Comparison of ENCODE assay signal across 13 cellular contexts in the genomic region with DNA sequence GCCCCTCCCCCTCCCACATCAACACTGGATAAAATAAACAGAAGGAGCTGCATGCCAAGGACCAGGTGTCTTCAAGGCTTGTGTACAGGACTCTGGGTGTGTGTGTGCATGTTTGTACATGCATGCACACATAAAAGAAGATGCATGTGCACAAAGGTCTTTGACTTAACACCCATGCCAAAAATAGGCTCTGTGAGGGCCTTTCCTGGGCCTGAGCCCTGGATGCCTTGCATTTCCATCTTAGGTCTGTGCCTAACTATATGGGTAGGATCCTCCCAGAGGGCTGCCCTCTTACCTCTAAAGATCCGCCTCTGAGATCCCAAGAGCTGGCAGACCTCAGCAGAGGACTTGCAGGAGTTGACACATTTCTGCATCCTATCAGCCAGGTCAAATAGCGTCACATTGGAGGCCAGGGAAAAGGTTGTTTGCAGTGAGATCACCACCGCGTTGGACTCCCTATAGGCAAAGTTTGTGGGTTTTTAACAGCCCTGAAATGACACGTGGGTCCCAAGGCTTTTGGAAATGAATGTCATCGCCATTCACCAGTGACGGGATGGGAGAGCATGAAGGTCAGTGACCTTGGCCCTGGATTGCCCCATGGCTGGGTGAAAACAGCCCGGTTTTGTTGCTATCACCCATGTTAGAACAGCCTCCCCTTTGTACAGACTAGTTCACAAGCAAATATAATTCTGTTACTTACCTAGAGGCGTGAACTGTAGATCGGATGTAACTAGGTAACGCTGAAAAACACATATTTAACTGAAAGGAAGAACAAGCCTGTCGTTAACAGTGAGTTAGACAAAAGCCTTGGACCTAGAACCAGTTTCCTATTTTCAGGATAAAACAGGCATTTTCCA. TPM values are rescaled to one million over a fixed set of nuclear protein-coding genes. Genes with fewer than 3 reads are reported as not detected.
DNase-seq lines count a peak whose midpoint lies in the region; ATAC-seq and TF ChIP-seq lines count a peak whose summit lies in the region.
"Had no signal": no experiment of that assay in that cellular context is flagged by ENCODE, and none has a peak within 500 bp of the region (broad histone marks: within the 10 kb centered on the region; RNA-seq: fewer than 3 reads in every experiment).

No MANE protein-coding gene starts in this region.

- peak overlapping the region; percentile 90 for H3K27ac ChIP-seq in endodermal cell (ENCODE audit: low read depth, low read length)
- peak overlapping the region; percentile 74 for H3K27ac ChIP-seq in muscle layer of colon (ENCODE audit: low read depth, low read length)
- H3K27ac ChIP-seq: BLaER1 treated with 17β-estradiol and CSF1 and Interleukin-3, amounts not matched to agents 10 nM and 100 nM had no signal

- H3K9ac ChIP-seq in endodermal cell (ENCODE audit: extremely low read depth, low read length, poor library complexity, severe bottlenecking) (no peak overlapping the region), muscle layer of colon (ENCODE audit: low read length) (no peak overlapping the region)
- H3K9ac ChIP-seq: BLaER1 treated with 17β-estradiol and CSF1 and Interleukin-3, amounts not matched to agents 10 nM and 100 nM had no signal

- H3K36me3 ChIP-seq in endodermal cell (ENCODE audit: control insufficient read depth, insufficient read depth, low read length) (peaks cover 95% of the 10 kb centered on the region), muscle layer of colon (ENCODE audit: insufficient read depth, low read length) (peaks cover 70% of the 10 kb centered on the region)

- peak; percentile 29 for ATAC-seq in stimulated activated naive CD8-positive, alpha-beta T cell treated with anti-CD3 and anti-CD28 coated beads, Interleukin-15, Interleukin-2, amounts not matched to agents 100 U/mL and 50 U/mL, for 24 hours
- ATAC-seq in stimulated activated naive CD8-positive, alpha-beta T cell treated with anti-CD3 and anti-CD28 coated beads, Interleukin-15, amount 100 ng/mL, for 72 hours: no peak
- no peak for ATAC-seq in HG02973 (IDR thresholded peaks at IDR 0.05; ENCODE audit: unreplicated experiment)
- ATAC-seq: Panc1; stimulated activated memory B cell treated with anti-CD40 and anti-IgM and Interleukin-4, amounts not matched to agents 10 μg/mL and 1 μg/mL and 100 μg/mL, for 72 hours had no signal

- H3K27me3 Mint-ChIP-seq in stimulated activated naive CD8-positive, alpha-beta T cell treated with anti-CD3 and anti-CD28 coated beads, Interleukin-15, amount 100 ng/mL, for 72 hours: no peaks in the 10 kb centered on the region
- no peaks in the 10 kb centered on the region for H3K27me3 Mint-ChIP-seq in endodermal cell (ENCODE audit: insufficient read depth)
- H3K27me3 Mint-ChIP-seq: stimulated activated memory B cell treated with anti-CD40 and anti-IgM and Interleukin-4, amounts not matched to agents 10 μg/mL and 1 μg/mL and 100 μg/mL, for 72 hours had no signal

- peaks cover 85% of the 10 kb centered on the region for H3K36me3 Mint-ChIP-seq in endodermal cell (ENCODE audit: low read depth)

- H3K4me1 Mint-ChIP-seq in stimulated activated naive CD8-positive, alpha-beta T cell treated with anti-CD3 and anti-CD28 coated beads, Interleukin-15, amount 100 ng/mL, for 72 hours: peaks cover 19% of the 10 kb centered on the region
- peaks cover 27% of the 10 kb centered on the region for H3K4me1 Mint-ChIP-seq in endodermal cell
- H3K4me1 Mint-ChIP-seq: stimulated activated memory B cell treated with anti-CD40 and anti-IgM and Interleukin-4, amounts not matched to agents 10 μg/mL and 1 μg/mL and 100 μg/mL, for 72 hours had no signal

- TF ChIP-seq CTCF in endodermal cell (conservative IDR thresholded peaks at IDR 0.05): no peak

- DNase-seq in stimulated activated naive CD8-positive, alpha-beta T cell treated with anti-CD3 and anti-CD28 coated beads, Interleukin-15, Interleukin-2, amounts not matched to agents 100 U/mL and 50 U/mL, for 24 hours: no peak
- DNase-seq in stimulated activated naive CD8-positive, alpha-beta T cell treated with anti-CD3 and anti-CD28 coated beads, Interleukin-15, amount 100 ng/mL, for 72 hours: no peak
- no peak for DNase-seq in endodermal cell
- no peak for DNase-seq in SHP77 (lab: John Stamatoyannopoulos, UW)
- DNase-seq in NCI-H128 (lab: John Stamatoyannopoulos, UW; ENCODE audit: unreplicated experiment): no peak
- DNase-seq: activated T-cell treated with anti-CD3 and anti-CD28 coated beads, Interleukin-2, amount 50 U/mL, for 1 hour; NCI-H1694 treated with DMSO at 0.1 percent for 48 hours; NCI-H82 had no signal

- no peak overlapping the region for H3K4me3 Mint-ChIP-seq in stimulated activated naive CD8-positive, alpha-beta T cell treated with anti-CD3 and anti-CD28 coated beads, Interleukin-15, amount 100 ng/mL, for 72 hours
- no peak overlapping the region for H3K4me3 Mint-ChIP-seq in endodermal cell
- H3K4me3 Mint-ChIP-seq: stimulated activated memory B cell treated with anti-CD40 and anti-IgM and Interleukin-4, amounts not matched to agents 10 μg/mL and 1 μg/mL and 100 μg/mL, for 72 hours had no signal

- H3K27me3 ChIP-seq in endodermal cell (ENCODE audit: control insufficient read depth, insufficient read depth, low read length, poor library complexity, severe bottlenecking): no peaks in the 10 kb centered on the region
- H3K27me3 ChIP-seq in muscle layer of colon (ENCODE audit: control insufficient read depth in 1 of 2, insufficient read depth in 2 of 2, low read length in 2 of 2): no peaks in the 10 kb centered on the region
- H3K27me3 ChIP-seq: BLaER1 treated with 17β-estradiol and CSF1 and Interleukin-3, amounts not matched to agents 10 nM and 100 nM had no signal

- H3K9me3 ChIP-seq in endodermal cell (ENCODE audit: control insufficient read depth, low read length) (no peaks in the 10 kb centered on the region), muscle layer of colon (ENCODE audit: low read length) (no peaks in the 10 kb centered on the region)
- H3K9me3 ChIP-seq: BLaER1 treated with 17β-estradiol and CSF1 and Interleukin-3, amounts not matched to agents 10 nM and 100 nM had no signal

- H3K4me1 ChIP-seq in endodermal cell (ENCODE audit: control insufficient read depth, insufficient read depth, low read length): peaks cover 17% of the 10 kb centered on the region
- peaks cover 89% of the 10 kb centered on the region for H3K4me1 ChIP-seq in muscle layer of colon (ENCODE audit: insufficient read depth, low read length)

- 94 to 95% methylated on average over 11 to 12 of the region's 12 CpGs for WGBS in endodermal cell (ENCODE audit: insufficient coverage in 1 of 2, insufficient read length in 1 of 2), 2 experiments

- H3K4me3 ChIP-seq in endodermal cell (ENCODE audit: low read length): no peak overlapping the region
- H3K4me3 ChIP-seq in muscle layer of colon (ENCODE audit: low read depth in 1 of 2, low read length in 2 of 2): no peak overlapping the region
- H3K4me3 ChIP-seq: BLaER1 treated with 17β-estradiol and CSF1 and Interleukin-3, amounts not matched to agents 10 nM and 100 nM had no signal

- no peaks in the 10 kb centered on the region for H3K9me3 Mint-ChIP-seq in stimulated activated naive CD8-positive, alpha-beta T cell treated with anti-CD3 and anti-CD28 coated beads, Interleukin-15, amount 100 ng/mL, for 72 hours
- H3K9me3 Mint-ChIP-seq in endodermal cell: no peaks in the 10 kb centered on the region
- H3K9me3 Mint-ChIP-seq: stimulated activated memory B cell treated with anti-CD40 and anti-IgM and Interleukin-4, amounts not matched to agents 10 μg/mL and 1 μg/mL and 100 μg/mL, for 72 hours had no signal

- H3K27ac Mint-ChIP-seq in stimulated activated naive CD8-positive, alpha-beta T cell treated with anti-CD3 and anti-CD28 coated beads, Interleukin-15, amount 100 ng/mL, for 72 hours: no peak overlapping the region
- peak overlapping the region; percentile 27 for H3K27ac Mint-ChIP-seq in endodermal cell
- H3K27ac Mint-ChIP-seq: stimulated activated memory B cell treated with anti-CD40 and anti-IgM and Interleukin-4, amounts not matched to agents 10 μg/mL and 1 μg/mL and 100 μg/mL, for 72 hours had no signal

RNA-seq across cellular contexts. Expression of a gene that starts 54.0 kb away (rescaled TPM):
- total RNA-seq in endodermal cell: 10 to 100 TPM; 25.5 to 27.0 TPM
- 30.3 TPM for polyA plus RNA-seq in endodermal cell (2013, experiment 1 of 2)
- polyA plus RNA-seq in endodermal cell (2013, experiment 2 of 2): 35.4 TPM
